ENCODE assay signal across 20 cellular contexts in genomic region chr10:73974309-73974946, GRCh38. TPM values are rescaled to one million over a fixed set of nuclear protein-coding genes. Genes with fewer than 3 reads are reported as not detected.
A peak's percentile ranks its signal among the peaks of the same experiment; 100 is the strongest.
DNase-seq lines count a peak whose midpoint lies in the region; ATAC-seq, FAIRE-seq and TF ChIP-seq lines count a peak whose summit lies in the region.
"Had no signal": no experiment of that assay in that cellular context is flagged by ENCODE, and none has a peak within 500 bp of the region (broad histone marks: within the 10 kb centered on the region; RNA-seq: fewer than 3 reads in every experiment).

No MANE protein-coding gene starts in this region.

- no peaks in the 10 kb centered on the region for H3K36me3 ChIP-seq in kidney (ENCODE audit: control insufficient read depth in 1 of 2, insufficient read depth in 2 of 2, low read length in 2 of 2)
- H3K36me3 ChIP-seq: left lung, neural progenitor cell, prostate gland had no signal

- H3K9ac ChIP-seq in kidney (ENCODE audit: low read length in 2 of 2) = no peak overlapping the region
- H3K9ac ChIP-seq: neural progenitor cell had no signal

- H3K27ac Mint-ChIP-seq in activated CD8-positive, alpha-beta T cell treated with anti-CD3 and anti-CD28 coated beads, Interleukin-2, amount 10 ng/mL, durations not matched to agents 7 days and 5 days = peak overlapping the region; percentile 64
- no peak overlapping the region for H3K27ac Mint-ChIP-seq in activated CD8-positive, alpha-beta T cell treated with anti-CD3 and anti-CD28 coated beads for 36 hours
- peak overlapping the region; percentile 74 to 78 for H3K27ac Mint-ChIP-seq in T-cell

- no peak for TF ChIP-seq CTCF in activated CD8-positive, alpha-beta T cell treated with anti-CD3 and anti-CD28 coated beads for 36 hours (IDR thresholded peaks at IDR 0.05)
- TF ChIP-seq CTCF in kidney (IDR thresholded peaks at IDR 0.05; ENCODE audit: borderline replicate concordance, extremely low read depth, insufficient read depth) = no peak

- no peaks in the 10 kb centered on the region for H3K4me1 ChIP-seq in kidney (ENCODE audit: control insufficient read depth in 1 of 2, insufficient read depth in 1 of 2, low read depth in 1 of 2, low read length in 2 of 2)
- H3K4me1 ChIP-seq: prostate gland had no signal

- no peak overlapping the region for H3K27ac ChIP-seq in kidney (ENCODE audit: low read depth in 2 of 2, low read length in 2 of 2)
- H3K27ac ChIP-seq: left lung, neural progenitor cell, prostate gland had no signal

- peaks cover 16% of the 10 kb centered on the region for H3K27me3 Mint-ChIP-seq in activated CD8-positive, alpha-beta T cell treated with anti-CD3 and anti-CD28 coated beads, Interleukin-2, amount 10 ng/mL, durations not matched to agents 7 days and 5 days (ENCODE audit: low read depth)
- no peaks in the 10 kb centered on the region for H3K27me3 Mint-ChIP-seq in activated CD8-positive, alpha-beta T cell treated with anti-CD3 and anti-CD28 coated beads for 36 hours
- H3K27me3 Mint-ChIP-seq in T-cell = no peaks in the 10 kb centered on the region
- H3K27me3 Mint-ChIP-seq: activated T-cell treated with anti-CD3 and anti-CD28 coated beads, Interleukin-2, amount 50 U/mL, for 24 hours had no signal

- no peaks in the 10 kb centered on the region for H3K36me3 Mint-ChIP-seq in activated CD8-positive, alpha-beta T cell treated with anti-CD3 and anti-CD28 coated beads, Interleukin-2, amount 10 ng/mL, durations not matched to agents 7 days and 5 days (ENCODE audit: low read depth)
- no peaks in the 10 kb centered on the region for H3K36me3 Mint-ChIP-seq in activated CD8-positive, alpha-beta T cell treated with anti-CD3 and anti-CD28 coated beads for 36 hours (ENCODE audit: low read depth)
- H3K36me3 Mint-ChIP-seq in T-cell = no peaks in the 10 kb centered on the region

- CTCF ChIA-PET in activated CD8-positive, alpha-beta T cell treated with anti-CD3 and anti-CD28 coated beads, Interleukin-2, amount 10 ng/mL, durations not matched to agents 7 days and 5 days (lab: Charles Lee) = interaction anchor here (0.9 to 2.7 kb wide), 7 partner anchors 16 to 88 kb away, joined by 3 to 12 read pairs (median 5); no protein-coding TSS in a partner anchor
- CTCF ChIA-PET in activated CD8-positive, alpha-beta T cell treated with anti-CD3 and anti-CD28 coated beads for 36 hours (lab: Charles Lee) = interaction anchor here (0.9 to 1.7 kb wide), 6 partner anchors 10 to 164 kb away, joined by 3 to 8 read pairs (median 4); no protein-coding TSS in a partner anchor
- CTCF ChIA-PET in T-cell (lab: Charles Lee) = interaction anchor here in 1 of 2 donors (0.7 to 1.2 kb wide), 2 partner anchors 18 to 1441 kb away, joined by 3 read pairs; no protein-coding TSS in a partner anchor

- POLR2A ChIA-PET in activated CD8-positive, alpha-beta T cell treated with anti-CD3 and anti-CD28 coated beads, Interleukin-2, amount 10 ng/mL, durations not matched to agents 7 days and 5 days (lab: Charles Lee) = interaction anchor here (1.1 kb wide), 1 partner anchor 17 kb away, joined by 4 read pairs; no protein-coding TSS in a partner anchor
- POLR2A ChIA-PET in activated CD8-positive, alpha-beta T cell treated with anti-CD3 and anti-CD28 coated beads for 36 hours (lab: Charles Lee) = interaction anchor here (0.6 kb wide), 1 partner anchor 95 kb away, joined by 3 read pairs; no protein-coding TSS in a partner anchor
- POLR2A ChIA-PET in T-cell (lab: Charles Lee) = no interaction called here

- intact Hi-C loops in activated CD8-positive, alpha-beta T cell treated with anti-CD3 and anti-CD28 coated beads for 36 hours (cut with micrococcal nuclease) = no loop called here
- intact Hi-C loops in kidney (cut with DNase I) = no loop called here

- H3K4me3 Mint-ChIP-seq in activated CD8-positive, alpha-beta T cell treated with anti-CD3 and anti-CD28 coated beads, Interleukin-2, amount 10 ng/mL, durations not matched to agents 7 days and 5 days = peak overlapping the region; percentile 46
- H3K4me3 Mint-ChIP-seq in activated CD8-positive, alpha-beta T cell treated with anti-CD3 and anti-CD28 coated beads for 36 hours = no peak overlapping the region
- H3K4me3 Mint-ChIP-seq in T-cell = peak overlapping the region; percentile 40 to 59 (median 44)
- H3K4me3 Mint-ChIP-seq: activated T-cell treated with anti-CD3 and anti-CD28 coated beads, Interleukin-2, amount 50 U/mL, for 24 hours; neural progenitor cell had no signal

- peaks cover 23% of the 10 kb centered on the region for H3K4me1 Mint-ChIP-seq in activated CD8-positive, alpha-beta T cell treated with anti-CD3 and anti-CD28 coated beads, Interleukin-2, amount 10 ng/mL, durations not matched to agents 7 days and 5 days (ENCODE audit: low read depth)
- H3K4me1 Mint-ChIP-seq in activated CD8-positive, alpha-beta T cell treated with anti-CD3 and anti-CD28 coated beads for 36 hours (ENCODE audit: low read depth) = peaks cover 12% of the 10 kb centered on the region
- H3K4me1 Mint-ChIP-seq in T-cell = peaks cover 20 to 32% (median 27%) of the 10 kb centered on the region in 3 donors

- FAIRE-seq in G401.6 (lab: Jason Lieb, UNC) = peak; percentile 11
- peak; percentile 11 for FAIRE-seq in kidney (lab: Jason Lieb, UNC)
- FAIRE-seq: H1 had no signal

- DNase-seq in activated CD8-positive, alpha-beta T cell treated with anti-CD3 and anti-CD28 coated beads, Interleukin-2, amount 10 ng/mL, durations not matched to agents 7 days and 5 days = no peak
- no peak for DNase-seq in activated CD8-positive, alpha-beta T cell treated with anti-CD3 and anti-CD28 coated beads for 36 hours
- DNase-seq in T-cell (no peak), kidney (no peak), mucosa of gallbladder (ENCODE audit: low spot score) (no peak), SHP77 (lab: John Stamatoyannopoulos, UW) (no peak)
- DNase-seq: activated T-cell treated with anti-CD3 and anti-CD28 coated beads, Interleukin-2, amount 50 U/mL, for 24 hours; head of caudate nucleus; left lung; NCI-H2029; NCI-H446; NK-92 treated with Interleukin-12 subunit alpha and Interleukin-12 subunit beta, amount 100 ng/mL, for 24 hours; RPMI8226; stimulated activated CD4-positive, alpha-beta T cell treated with anti-CD3 and anti-CD28 coated beads, Interleukin-1b, Interleukin-23, amount 100 ng/mL, for 48 hours; stimulated activated naive CD4-positive, alpha-beta T cell treated with Interleukin-2 at 50 U/mL for 16 hours had no signal

- no peaks in the 10 kb centered on the region for H3K9me3 ChIP-seq in kidney (ENCODE audit: control insufficient read depth in 1 of 2, low read length in 2 of 2)
- H3K9me3 ChIP-seq: left lung, prostate gland had no signal

- H3K4me3 ChIP-seq in kidney (ENCODE audit: low read length in 2 of 2) = no peak overlapping the region
- H3K4me3 ChIP-seq: left lung, neural progenitor cell, prostate gland had no signal

- ATAC-seq in activated CD8-positive, alpha-beta T cell treated with anti-CD3 and anti-CD28 coated beads, Interleukin-2, amount 10 ng/mL, durations not matched to agents 7 days and 5 days = peak; percentile 93
- no peak for ATAC-seq in activated CD8-positive, alpha-beta T cell treated with anti-CD3 and anti-CD28 coated beads for 36 hours
- peak; percentile 63 to 87 (median 71) for ATAC-seq in T-cell (replicated peaks in 1 of 4)
- ATAC-seq in HG02885 (IDR thresholded peaks at IDR 0.05; ENCODE audit: poor library complexity, unreplicated experiment) = no peak
- ATAC-seq: left lung had no signal

- peaks cover 4% of the 10 kb centered on the region for H3K9me3 Mint-ChIP-seq in activated CD8-positive, alpha-beta T cell treated with anti-CD3 and anti-CD28 coated beads, Interleukin-2, amount 10 ng/mL, durations not matched to agents 7 days and 5 days (ENCODE audit: insufficient read depth)
- H3K9me3 Mint-ChIP-seq in activated CD8-positive, alpha-beta T cell treated with anti-CD3 and anti-CD28 coated beads for 36 hours = peaks cover 6% of the 10 kb centered on the region
- H3K9me3 Mint-ChIP-seq in T-cell = no peaks in the 10 kb centered on the region
- H3K9me3 Mint-ChIP-seq: neural progenitor cell had no signal

RNA-seq across cellular contexts. Expression of gene VCL, which starts 23.5 kb away (rescaled TPM):
- total RNA-seq in activated CD8-positive, alpha-beta T cell treated with anti-CD3 and anti-CD28 coated beads, Interleukin-2, amount 10 ng/mL, durations not matched to agents 7 days and 5 days = 10 to 100 TPM; 31.2 to 33.2 TPM
- 10 to 100 TPM; 16.9 to 17.7 TPM for total RNA-seq in activated CD8-positive, alpha-beta T cell treated with anti-CD3 and anti-CD28 coated beads for 36 hours
- total RNA-seq in T-cell = 10 to 100 TPM; 22.6 to 48.7 (median 27.0) TPM
- total RNA-seq in kidney = 167 TPM
- 23.8 TPM for polyA plus RNA-seq in kidney (ENCODE audit: insufficient read depth, low read depth, low replicate concordance)
- 216 TPM for total RNA-seq in mucosa of gallbladder

Comparison
In these comparisons a context has a peak if more than half of its experiments do, and no peak if none do; other contexts are left out.
1. ATAC-seq: peak in activated CD8-positive, alpha-beta T cell treated with anti-CD3 and anti-CD28 coated beads, Interleukin-2, amount 10 ng/mL, durations not matched to agents 7 days and 5 days (single experiment) and T-cell (4 of 4); none in activated CD8-positive, alpha-beta T cell treated with anti-CD3 and anti-CD28 coated beads for 36 hours (single experiment) and HG02885 (single experiment).
2. POLR2A ChIA-PET loops: an anchor here in activated CD8-positive, alpha-beta T cell treated with anti-CD3 and anti-CD28 coated beads, Interleukin-2, amount 10 ng/mL, durations not matched to agents 7 days and 5 days (1.1 kb wide) and activated CD8-positive, alpha-beta T cell treated with anti-CD3 and anti-CD28 coated beads for 36 hours (0.6 kb wide); none called in T-cell.